1 cellular context compared by ENCODE assay signal in the genomic region with DNA sequence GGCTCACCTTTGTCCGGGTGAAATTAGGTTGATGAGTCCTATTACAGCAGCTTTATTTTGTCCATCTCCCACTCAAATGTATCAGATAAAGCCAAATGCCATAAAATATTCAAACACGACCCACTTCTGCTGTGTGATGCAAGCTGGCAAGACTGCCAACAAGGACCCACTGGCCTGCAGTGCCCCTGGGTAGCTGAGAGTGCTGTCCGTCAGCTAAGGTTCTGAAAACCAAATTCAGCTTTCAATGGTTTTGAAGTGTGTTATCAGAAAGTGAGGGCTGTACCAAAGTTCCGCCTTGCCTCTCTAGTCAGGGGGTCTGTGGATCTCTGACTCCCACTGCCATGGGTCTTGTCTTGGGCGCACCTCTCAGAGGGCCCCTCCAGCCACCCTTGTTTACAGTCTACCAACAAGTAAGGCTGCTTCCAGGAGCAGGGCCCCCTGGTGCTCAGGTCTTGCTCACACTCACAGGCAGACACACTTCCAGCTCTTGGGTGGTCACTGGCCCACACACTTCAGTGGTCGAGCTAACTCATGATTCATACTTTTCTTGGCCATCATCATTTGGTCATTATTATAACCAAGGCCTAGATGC.
A peak's percentile ranks its signal among the peaks of the same experiment; 100 is the strongest.
TF ChIP-seq lines count a peak whose summit lies in the region.

No MANE protein-coding gene starts in this region.

TF ChIP-seq in GM23338, 12 proteins besides CTCF, POLR2A, EP300 and RAD21 (continued from another document):
- TF ChIP-seq, protein P1, sequence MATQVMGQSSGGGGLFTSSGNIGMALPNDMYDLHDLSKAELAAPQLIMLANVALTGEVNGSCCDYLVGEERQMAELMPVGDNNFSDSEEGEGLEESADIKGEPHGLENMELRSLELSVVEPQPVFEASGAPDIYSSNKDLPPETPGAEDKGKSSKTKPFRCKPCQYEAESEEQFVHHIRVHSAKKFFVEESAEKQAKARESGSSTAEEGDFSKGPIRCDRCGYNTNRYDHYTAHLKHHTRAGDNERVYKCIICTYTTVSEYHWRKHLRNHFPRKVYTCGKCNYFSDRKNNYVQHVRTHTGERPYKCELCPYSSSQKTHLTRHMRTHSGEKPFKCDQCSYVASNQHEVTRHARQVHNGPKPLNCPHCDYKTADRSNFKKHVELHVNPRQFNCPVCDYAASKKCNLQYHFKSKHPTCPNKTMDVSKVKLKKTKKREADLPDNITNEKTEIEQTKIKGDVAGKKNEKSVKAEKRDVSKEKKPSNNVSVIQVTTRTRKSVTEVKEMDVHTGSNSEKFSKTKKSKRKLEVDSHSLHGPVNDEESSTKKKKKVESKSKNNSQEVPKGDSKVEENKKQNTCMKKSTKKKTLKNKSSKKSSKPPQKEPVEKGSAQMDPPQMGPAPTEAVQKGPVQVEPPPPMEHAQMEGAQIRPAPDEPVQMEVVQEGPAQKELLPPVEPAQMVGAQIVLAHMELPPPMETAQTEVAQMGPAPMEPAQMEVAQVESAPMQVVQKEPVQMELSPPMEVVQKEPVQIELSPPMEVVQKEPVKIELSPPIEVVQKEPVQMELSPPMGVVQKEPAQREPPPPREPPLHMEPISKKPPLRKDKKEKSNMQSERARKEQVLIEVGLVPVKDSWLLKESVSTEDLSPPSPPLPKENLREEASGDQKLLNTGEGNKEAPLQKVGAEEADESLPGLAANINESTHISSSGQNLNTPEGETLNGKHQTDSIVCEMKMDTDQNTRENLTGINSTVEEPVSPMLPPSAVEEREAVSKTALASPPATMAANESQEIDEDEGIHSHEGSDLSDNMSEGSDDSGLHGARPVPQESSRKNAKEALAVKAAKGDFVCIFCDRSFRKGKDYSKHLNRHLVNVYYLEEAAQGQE (IDR thresholded peaks at IDR 0.05; ENCODE audit: unreplicated experiment), result peak; percentile 71
- TF ChIP-seq EZH2 (IDR thresholded peaks at IDR 0.05; ENCODE audit: low read depth, unreplicated experiment) (no peak), ZNF331 (CRISPR knock-in tag; IDR thresholded peaks at IDR 0.05; ENCODE audit: low read depth) (no peak), POLR2AphosphoS5 (IDR thresholded peaks at IDR 0.05; ENCODE audit: low read depth) (no peak), NANOG (IDR thresholded peaks at IDR 0.05; ENCODE audit: borderline replicate concordance) (no peak)
TF ChIP-seq in GM23338: peak in this region for 1.
